18 cellular contexts compared by ENCODE assay signal in the genomic region with DNA sequence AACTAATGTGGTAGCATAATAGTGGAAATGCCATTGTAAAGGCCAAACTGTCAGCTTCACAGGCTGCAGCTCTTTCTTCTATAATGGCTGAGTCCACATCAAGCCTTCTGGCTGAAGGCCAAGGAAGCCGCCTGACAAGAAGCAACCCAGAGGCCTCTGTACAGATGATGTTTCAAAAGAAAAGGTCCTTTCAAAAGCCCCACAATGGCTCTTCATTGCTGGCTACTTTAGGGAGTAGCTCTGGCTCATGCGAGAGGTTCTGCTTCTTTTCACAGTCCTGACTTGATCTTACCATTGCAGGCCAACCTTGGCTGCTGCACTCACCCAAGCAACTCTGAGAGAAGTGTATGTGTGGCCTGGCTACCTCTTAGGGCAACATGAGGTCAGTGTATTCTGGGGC. TPM values are rescaled to one million over a fixed set of nuclear protein-coding genes. Genes with fewer than 3 reads are reported as not detected.
DNase-seq lines count a peak whose midpoint lies in the region; ATAC-seq and TF ChIP-seq lines count a peak whose summit lies in the region.
"Had no signal": no experiment of that assay in that cellular context is flagged by ENCODE, and none has a peak within 500 bp of the region (broad histone marks: within the 10 kb centered on the region; RNA-seq: fewer than 3 reads in every experiment).

No MANE protein-coding gene starts in this region.

- peak in 1 of 2 donors; percentile 10 for TF ChIP-seq EP300 in tibial nerve (IDR thresholded peaks at IDR 0.05)

- H3K36me3 Mint-ChIP-seq in activated naive CD4-positive, alpha-beta T cell treated with anti-CD3 and anti-CD28 coated beads, Interleukin-2, amount 10 ng/mL, durations not matched to agents 7 days and 5 days, result peaks cover 1% of the 10 kb centered on the region
- no peaks in the 10 kb centered on the region for H3K36me3 Mint-ChIP-seq in CD8-positive, alpha-beta T cell

- TF ChIP-seq CTCF in choroid plexus epithelial cell (conservative IDR thresholded peaks at IDR 0.05; ENCODE audit: low read depth, low read length), result no peak
- TF ChIP-seq CTCF in thoracic aorta (IDR thresholded peaks at IDR 0.05), result no peak
- no peak for TF ChIP-seq CTCF in CD8-positive, alpha-beta T cell (IDR thresholded peaks at IDR 0.05)
- no peak for TF ChIP-seq CTCF in tibial nerve (IDR thresholded peaks at IDR 0.05)

- H3K4me3 ChIP-seq in choroid plexus epithelial cell (ENCODE audit: low read depth, low read length) (no peak overlapping the region), thoracic aorta (no peak overlapping the region), tibial nerve (no peak overlapping the region)
- no peak overlapping the region for H3K4me3 ChIP-seq in CD8-positive, alpha-beta T cell (ENCODE audit: low read depth, low read length)
- H3K4me3 ChIP-seq: A549, hepatocyte had no signal

- 19 to 37% methylated on average over 2 of the region's 2 CpGs for WGBS in tibial nerve, 2 donors

- peaks cover 4% of the 10 kb centered on the region for H3K27me3 Mint-ChIP-seq in activated naive CD4-positive, alpha-beta T cell treated with anti-CD3 and anti-CD28 coated beads, Interleukin-2, amount 10 ng/mL, durations not matched to agents 7 days and 5 days
- H3K27me3 Mint-ChIP-seq in CD8-positive, alpha-beta T cell (ENCODE audit: low read depth), result no peaks in the 10 kb centered on the region
- H3K27me3 Mint-ChIP-seq: activated CD4-positive, alpha-beta memory T cell treated with anti-CD3 and anti-CD28 coated beads, Interleukin-2, amount 10 ng/mL, durations not matched to agents 7 days and 5 days; type B pancreatic cell had no signal

- H3K4me1 ChIP-seq in thoracic aorta (ENCODE audit: control insufficient read depth in 1 of 2, low read depth in 2 of 2) (peaks cover 9 to 49% of the 10 kb centered on the region in 2 donors), tibial nerve (peaks cover 0 to 35% (median 8%) of the 10 kb centered on the region in 4 donors)
- H3K4me1 ChIP-seq in CD8-positive, alpha-beta T cell (ENCODE audit: insufficient read depth, low read length), result no peaks in the 10 kb centered on the region
- H3K4me1 ChIP-seq: A549 had no signal

- no peak for ATAC-seq in thoracic aorta (ENCODE audit: insufficient number of reproducible peaks, low FRiP score, low read depth)
- no peak for ATAC-seq in CD8-positive, alpha-beta T cell
- no peak for ATAC-seq in HG03139 (IDR thresholded peaks at IDR 0.05; ENCODE audit: unreplicated experiment)
- ATAC-seq: A549; activated naive CD4-positive, alpha-beta T cell treated with anti-CD3 and anti-CD28 coated beads, Interleukin-2, amount 50 U/mL, for 72 hours had no signal

- peaks cover 63% of the 10 kb centered on the region for H3K4me1 Mint-ChIP-seq in activated naive CD4-positive, alpha-beta T cell treated with anti-CD3 and anti-CD28 coated beads, Interleukin-2, amount 10 ng/mL, durations not matched to agents 7 days and 5 days
- peaks cover 5% of the 10 kb centered on the region for H3K4me1 Mint-ChIP-seq in CD8-positive, alpha-beta T cell (ENCODE audit: low read depth)

- POLR2A ChIA-PET in CD8-positive, alpha-beta T cell (lab: Charles Lee), result no interaction called here

- no peak for TF ChIP-seq POLR2A in tibial nerve (IDR thresholded peaks at IDR 0.05)

- H3K27me3 ChIP-seq in thoracic aorta (replicated peaks; ENCODE audit: insufficient read depth) (no peaks in the 10 kb centered on the region), tibial nerve (no peaks in the 10 kb centered on the region)
- no peaks in the 10 kb centered on the region for H3K27me3 ChIP-seq in CD8-positive, alpha-beta T cell (ENCODE audit: insufficient read depth, low read length)
- H3K27me3 ChIP-seq: hepatocyte had no signal

- DNase-seq in activated naive CD4-positive, alpha-beta T cell treated with anti-CD3 and anti-CD28 coated beads, Interleukin-2, amount 10 ng/mL, durations not matched to agents 7 days and 5 days, result no peak
- no peak for DNase-seq in activated naive CD4-positive, alpha-beta T cell (lab: John Stamatoyannopoulos, UW)
- DNase-seq in choroid plexus epithelial cell (ENCODE audit: low read depth), result peak; percentile 46
- peak; percentile 97 for DNase-seq in medulla oblongata (ENCODE audit: extremely low spot score)
- no peak for DNase-seq in thoracic aorta (ENCODE audit: low spot score)
- DNase-seq in CD8-positive, alpha-beta T cell, result no peak
- DNase-seq in tibial nerve (ENCODE audit: low spot score in 2 of 2), result no peak
- DNase-seq: activated CD4-positive, alpha-beta memory T cell treated with anti-CD3 and anti-CD28 coated beads, Interleukin-2, amount 10 ng/mL, durations not matched to agents 7 days and 5 days; effector memory CD4-positive, alpha-beta T cell; GOT3; OCI-M1 had no signal

- H3K9me3 Mint-ChIP-seq in activated naive CD4-positive, alpha-beta T cell treated with anti-CD3 and anti-CD28 coated beads, Interleukin-2, amount 10 ng/mL, durations not matched to agents 7 days and 5 days, result peaks cover 2% of the 10 kb centered on the region
- no peaks in the 10 kb centered on the region for H3K9me3 Mint-ChIP-seq in CD8-positive, alpha-beta T cell
- H3K9me3 Mint-ChIP-seq: activated CD4-positive, alpha-beta memory T cell treated with anti-CD3 and anti-CD28 coated beads, Interleukin-2, amount 10 ng/mL, durations not matched to agents 7 days and 5 days; activated naive CD4-positive, alpha-beta T cell treated with anti-CD3 and anti-CD28 coated beads, Interleukin-2, amount 50 U/mL, for 72 hours; type B pancreatic cell had no signal

- H3K36me3 ChIP-seq in thoracic aorta (no peaks in the 10 kb centered on the region), tibial nerve (no peaks in the 10 kb centered on the region)
- H3K36me3 ChIP-seq in CD8-positive, alpha-beta T cell (ENCODE audit: insufficient read depth, low read length), result no peaks in the 10 kb centered on the region

- H3K4me3 Mint-ChIP-seq in activated naive CD4-positive, alpha-beta T cell treated with anti-CD3 and anti-CD28 coated beads, Interleukin-2, amount 10 ng/mL, durations not matched to agents 7 days and 5 days, result no peak overlapping the region
- H3K4me3 Mint-ChIP-seq in CD8-positive, alpha-beta T cell, result no peak overlapping the region
- H3K4me3 Mint-ChIP-seq: activated CD4-positive, alpha-beta memory T cell treated with anti-CD3 and anti-CD28 coated beads, Interleukin-2, amount 10 ng/mL, durations not matched to agents 7 days and 5 days; type B pancreatic cell had no signal

- H3K27ac Mint-ChIP-seq in activated naive CD4-positive, alpha-beta T cell treated with anti-CD3 and anti-CD28 coated beads, Interleukin-2, amount 10 ng/mL, durations not matched to agents 7 days and 5 days, result peak overlapping the region; percentile 14
- no peak overlapping the region for H3K27ac Mint-ChIP-seq in CD8-positive, alpha-beta T cell
- H3K27ac Mint-ChIP-seq: activated CD4-positive, alpha-beta memory T cell treated with anti-CD3 and anti-CD28 coated beads, Interleukin-2, amount 10 ng/mL, durations not matched to agents 7 days and 5 days; activated naive CD4-positive, alpha-beta T cell treated with anti-CD3 and anti-CD28 coated beads, Interleukin-2, amount 50 U/mL, for 72 hours; type B pancreatic cell had no signal

- no peaks in the 10 kb centered on the region for H3K9me3 ChIP-seq in thoracic aorta
- no peaks in the 10 kb centered on the region for H3K9me3 ChIP-seq in CD8-positive, alpha-beta T cell (ENCODE audit: low read length)
- no peaks in the 10 kb centered on the region for H3K9me3 ChIP-seq in tibial nerve
- H3K9me3 ChIP-seq: A549 had no signal

- intact Hi-C loops in CD8-positive, alpha-beta T cell (cut with DNase I, micrococcal nuclease), result no loop called here

- CTCF ChIA-PET in activated naive CD4-positive, alpha-beta T cell treated with anti-CD3 and anti-CD28 coated beads, Interleukin-2, amount 10 ng/mL, durations not matched to agents 7 days and 5 days (lab: Charles Lee), result no interaction called here
- CTCF ChIA-PET in CD8-positive, alpha-beta T cell (lab: Charles Lee), result no interaction called here

- H3K27ac ChIP-seq in thoracic aorta, result peak overlapping the region; percentile 0 to 47
- H3K27ac ChIP-seq in CD8-positive, alpha-beta T cell (ENCODE audit: low read depth, low read length), result no peak overlapping the region
- H3K27ac ChIP-seq in tibial nerve, result peak overlapping the region in 1 of 4 donors; percentile 29
- H3K27ac ChIP-seq: A549, hepatocyte had no signal

RNA-seq across cellular contexts. Expression of gene EQTN, which starts 54.5 kb away (rescaled TPM):
- not detected for total RNA-seq in thoracic aorta
- not detected for total RNA-seq in CD8-positive, alpha-beta T cell
- 1 to 10 TPM in 1 of 4 donors, not detected in 3; 2.7 TPM for total RNA-seq in tibial nerve
- total RNA-seq: activated CD4-positive, alpha-beta memory T cell treated with anti-CD3 and anti-CD28 coated beads, Interleukin-2, amount 10 ng/mL, durations not matched to agents 7 days and 5 days; activated naive CD4-positive, alpha-beta T cell treated with anti-CD3 and anti-CD28 coated beads, Interleukin-2, amount 50 U/mL, for 72 hours; mononuclear cell; T-helper 2 cell treated with Interferon-gamma antibody and Interleukin-4, amounts not matched to agents 100 ng/mL and 5 ng/mL, for 36 hours had no signal

Comparison
In these comparisons a context has a peak if more than half of its experiments do, and no peak if none do; other contexts are left out.
1. DNase-seq: peak in choroid plexus epithelial cell (single experiment) and medulla oblongata (single experiment); none in activated naive CD4-positive, alpha-beta T cell treated with anti-CD3 and anti-CD28 coated beads, Interleukin-2, amount 10 ng/mL, durations not matched to agents 7 days and 5 days (single experiment), activated naive CD4-positive, alpha-beta T cell (0 of 4), thoracic aorta (single experiment), CD8-positive, alpha-beta T cell (0 of 7) and tibial nerve (0 of 2).